In the genomic region with DNA sequence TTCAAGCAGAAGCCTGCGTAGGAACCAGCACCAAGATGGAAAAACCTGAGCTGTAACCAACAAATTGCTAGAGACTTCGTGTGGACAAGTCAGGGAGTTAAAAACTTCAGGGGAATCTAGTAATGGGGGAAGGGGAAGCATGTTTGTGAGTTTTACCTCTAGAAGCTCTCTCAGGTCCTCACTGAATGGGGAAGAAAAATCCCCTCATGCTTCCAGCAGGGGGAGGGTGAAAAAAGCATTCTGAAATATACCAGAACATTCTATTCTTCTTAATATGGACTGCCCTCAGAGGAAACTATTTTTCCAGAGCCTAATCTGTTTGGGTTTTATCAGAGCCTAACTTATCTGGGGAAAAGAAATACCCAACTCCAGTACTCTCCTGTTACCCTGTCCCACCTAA, we compare ENCODE assay signal across 21 cellular contexts. TPM values are rescaled to one million over a fixed set of nuclear protein-coding genes. Genes with fewer than 3 reads are reported as not detected.
A peak's percentile ranks its signal among the peaks of the same experiment; 100 is the strongest.
DNase-seq lines count a peak whose midpoint lies in the region; ATAC-seq and TF ChIP-seq lines count a peak whose summit lies in the region.
"Had no signal": no experiment of that assay in that cellular context is flagged by ENCODE, and none has a peak within 500 bp of the region (broad histone marks: within the 10 kb centered on the region; RNA-seq: fewer than 3 reads in every experiment).

No MANE protein-coding gene starts in this region.

- H3K4me2 ChIP-seq in hepatocyte, result peak overlapping the region; percentile 43
- H3K4me2 ChIP-seq: KMS-11 had no signal

- H3K4me1 ChIP-seq in hepatocyte (ENCODE audit: insufficient read depth), result peaks cover 31% of the 10 kb centered on the region
- H3K4me1 ChIP-seq in thoracic aorta (ENCODE audit: control insufficient read depth in 1 of 2, low read depth in 2 of 2), result peaks cover 32 to 56% of the 10 kb centered on the region in 2 donors
- H3K4me1 ChIP-seq: BE2C had no signal

- H4K20me1 ChIP-seq in hepatocyte (ENCODE audit: insufficient read depth, poor library complexity, severe bottlenecking), result no peaks in the 10 kb centered on the region

- no peak overlapping the region for H2AFZ ChIP-seq in hepatocyte

- H3K9me3 ChIP-seq in hepatocyte (ENCODE audit: low read depth) (no peaks in the 10 kb centered on the region), thoracic aorta (no peaks in the 10 kb centered on the region)
- H3K9me3 ChIP-seq: BE2C, esophagus muscularis mucosa had no signal

- peaks cover 5% of the 10 kb centered on the region for H3K36me3 ChIP-seq in brain microvascular endothelial cell (replicated peaks)
- H3K36me3 ChIP-seq in hepatocyte (replicated peaks; ENCODE audit: insufficient read depth, low read depth), result no peaks in the 10 kb centered on the region
- no peaks in the 10 kb centered on the region for H3K36me3 ChIP-seq in thoracic aorta
- H3K36me3 ChIP-seq: BE2C, esophagus muscularis mucosa had no signal

- TF ChIP-seq CTCF in brain microvascular endothelial cell (IDR thresholded peaks at IDR 0.05; ENCODE audit: low read depth, low read length, missing control alignments), result peak; percentile 39
- TF ChIP-seq CTCF in hepatocyte (IDR thresholded peaks at IDR 0.05; ENCODE audit: poor library complexity), result no peak
- TF ChIP-seq CTCF in thoracic aorta (IDR thresholded peaks at IDR 0.05), result peak; percentile 17

- no peak overlapping the region for H3K27ac ChIP-seq in brain microvascular endothelial cell
- peak overlapping the region; percentile 75 for H3K27ac ChIP-seq in hepatocyte
- peak overlapping the region in 1 of 2 donors; percentile 39 for H3K27ac ChIP-seq in thoracic aorta
- H3K27ac ChIP-seq: 22Rv1, esophagus muscularis mucosa, KMS-11 had no signal

- in situ Hi-C loops in brain microvascular endothelial cell (cut with HindIII; ENCODE audit: low pct_ligation_motif_present, low sequenced_read_pairs), result no loop called here

- 77% methylated on average over 2 of the region's 2 CpGs for WGBS in hepatocyte (ENCODE audit: low lambda C conversion rate, missing lambda C conversion rate)

- H3K4me3 ChIP-seq in brain microvascular endothelial cell (ENCODE audit: low read depth, low read length), result no peak overlapping the region
- H3K4me3 ChIP-seq in hepatocyte, result no peak overlapping the region
- peak overlapping the region; percentile 30 for H3K4me3 ChIP-seq in thoracic aorta
- H3K4me3 ChIP-seq: esophagus muscularis mucosa had no signal

- DNase-seq in SKM-1 treated with dmso at 0.1 percent for 144 hours (lab: John Stamatoyannopoulos, UW; ENCODE audit: unreplicated experiment) (peak; percentile 19), SKM-1 (lab: John Stamatoyannopoulos, UW; ENCODE audit: unreplicated experiment) (no peak), brain microvascular endothelial cell (no peak), hepatocyte (ENCODE audit: low spot score) (no peak), thoracic aorta (ENCODE audit: low spot score) (no peak), NCI-H1694 (lab: John Stamatoyannopoulos, UW) (no peak)
- DNase-seq: activated naive CD8-positive, alpha-beta T cell treated with anti-CD3 and anti-CD28 coated beads for 36 hours; BE2C; cerebellar nuclear complex; effector CD8-positive, alpha-beta T cell; GF-D8; NCI-H1694 treated with DMSO at 0.1 percent for 48 hours; NCI-H2171 treated with DMSO at 0.1 percent for 48 hours; NCI-H526; substantia nigra; T-helper 17 cell had no signal

- H3K9me2 ChIP-seq in hepatocyte (replicated peaks; ENCODE audit: insufficient read depth), result no peaks in the 10 kb centered on the region

- ATAC-seq in thoracic aorta (ENCODE audit: insufficient number of reproducible peaks, low FRiP score, low read depth), result no peak
- no peak for ATAC-seq in HG02884 (IDR thresholded peaks at IDR 0.05; ENCODE audit: unreplicated experiment)
- ATAC-seq in HG02623 (IDR thresholded peaks at IDR 0.05; ENCODE audit: unreplicated experiment), result no peak
- ATAC-seq: T-helper 17 cell had no signal

- H3K79me2 ChIP-seq in hepatocyte, result peaks cover 88% of the 10 kb centered on the region

- H3K27me3 ChIP-seq in brain microvascular endothelial cell (replicated peaks) (no peaks in the 10 kb centered on the region), hepatocyte (no peaks in the 10 kb centered on the region), thoracic aorta (replicated peaks; ENCODE audit: insufficient read depth) (no peaks in the 10 kb centered on the region)
- H3K27me3 ChIP-seq: BE2C, esophagus muscularis mucosa had no signal

RNA-seq across cellular contexts. Expression of gene GNG12, which starts 28.6 kb away (rescaled TPM):
- 97.0 and 108 TPM in 2 replicates for total RNA-seq in hepatocyte
- polyA plus RNA-seq in hepatocyte, result 49.6 and 51.9 TPM in 2 replicates
- 100 to 1,000 TPM; 116 to 137 TPM for total RNA-seq in thoracic aorta
- total RNA-seq: T-helper 17 cell had no signal
